20 cellular contexts compared by ENCODE assay signal in the genomic region with DNA sequence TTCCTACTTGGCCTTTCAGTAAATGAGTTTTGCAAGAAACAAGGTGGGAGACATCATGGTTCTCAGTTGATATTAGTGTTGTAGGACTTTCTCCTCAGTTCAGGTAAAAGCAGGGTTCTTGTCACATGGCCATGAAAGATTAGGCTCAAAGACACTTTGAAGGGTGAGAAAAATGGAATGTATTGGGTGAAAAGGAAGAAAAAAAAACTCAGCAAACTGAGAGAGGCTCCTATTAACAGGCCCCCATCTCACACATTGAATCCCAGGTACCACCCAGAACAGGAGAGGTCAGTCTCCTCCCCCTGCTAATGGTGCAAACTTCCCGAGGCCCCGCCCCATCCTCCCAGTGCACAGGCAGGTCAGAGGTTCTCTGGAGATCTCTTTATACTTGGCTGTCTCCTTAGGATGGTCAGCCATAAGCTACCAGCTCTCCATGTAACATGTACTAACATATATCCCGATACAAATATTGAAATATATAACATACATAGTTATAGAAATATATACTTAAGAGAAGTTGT.
DNase-seq lines count a peak whose midpoint lies in the region; ATAC-seq, FAIRE-seq and TF ChIP-seq lines count a peak whose summit lies in the region.
"Had no signal": no experiment of that assay in that cellular context is flagged by ENCODE, and none has a peak within 500 bp of the region (broad histone marks: within the 10 kb centered on the region; RNA-seq: fewer than 3 reads in every experiment).

No MANE protein-coding gene starts in this region.

- intact Hi-C loops in HCT116 (cut with micrococcal nuclease), result no loop called here

- H4K20me1 ChIP-seq in HCT116 (ENCODE audit: insufficient read depth) (no peaks in the 10 kb centered on the region), keratinocyte (ENCODE audit: control insufficient read depth, extremely low read depth, insufficient read depth, low read length) (no peaks in the 10 kb centered on the region)
- H4K20me1 ChIP-seq: BLaER1 treated with 17β-estradiol and CSF1 and Interleukin-3, amounts not matched to agents 10 nM and 100 nM had no signal

- POLR2A ChIA-PET in HCT116 (lab: Charles Lee), result interaction anchor here (1.0 to 1.9 kb wide), 3 partner anchors 10 to 1364 kb away, joined by 3 to 8 read pairs (median 3); partner anchors contain the start of gene EIF4G2

- peaks cover 26% of the 10 kb centered on the region for H3K79me2 ChIP-seq in ACC112 (ENCODE audit: control insufficient read depth, insufficient read depth, low read length, unreplicated experiment)
- no peaks in the 10 kb centered on the region for H3K79me2 ChIP-seq in HCT116 (ENCODE audit: insufficient read depth, low read length)
- peaks cover 63% of the 10 kb centered on the region for H3K79me2 ChIP-seq in keratinocyte (ENCODE audit: control insufficient read depth, insufficient read depth, low read length)

- H3K9me3 ChIP-seq in HCT116 (ENCODE audit: control insufficient read depth in 1 of 2, insufficient read depth in 1 of 2, low read depth in 1 of 2, low read length in 2 of 2) (no peaks in the 10 kb centered on the region), keratinocyte (ENCODE audit: control insufficient read depth, low read depth, low read length) (no peaks in the 10 kb centered on the region)
- H3K9me3 ChIP-seq: esophagus squamous epithelium, neutrophil, suprapubic skin had no signal

- H3K9me3 Mint-ChIP-seq in activated T-helper 17 cell treated with anti-CD3 and anti-CD28 coated beads, Interleukin-2, amount 50 U/mL, for 72 hours, result no peaks in the 10 kb centered on the region

- peaks cover 74% of the 10 kb centered on the region for H3K4me1 ChIP-seq in ACC112 (ENCODE audit: control insufficient read depth, insufficient read depth, low read length, unreplicated experiment)
- peaks cover 55 to 99% of the 10 kb centered on the region in 2 experiments for H3K4me1 ChIP-seq in HCT116 (ENCODE audit: control insufficient read depth in 1 of 2, insufficient read depth in 2 of 2, low read length in 2 of 2)
- H3K4me1 ChIP-seq in keratinocyte (ENCODE audit: control insufficient read depth, extremely low read depth, insufficient read depth, low read length), result peaks cover 68% of the 10 kb centered on the region

- peaks cover 11% of the 10 kb centered on the region for H3K36me3 ChIP-seq in ACC112 (ENCODE audit: insufficient read depth, low read length)
- no peaks in the 10 kb centered on the region for H3K36me3 ChIP-seq in HCT116 (ENCODE audit: control insufficient read depth in 1 of 2, insufficient read depth in 2 of 2, low read length in 2 of 2)
- H3K36me3 ChIP-seq in keratinocyte (ENCODE audit: control insufficient read depth in 2 of 2, extremely low read depth in 1 of 2, insufficient read depth in 2 of 2, low read length in 2 of 2), result peaks cover 11 to 45% of the 10 kb centered on the region in 2 experiments
- H3K36me3 ChIP-seq: BLaER1 treated with 17β-estradiol and CSF1 and Interleukin-3, amounts not matched to agents 10 nM and 100 nM; esophagus squamous epithelium; neutrophil; right atrium auricular region; SJCRH30; suprapubic skin had no signal

- no peak for FAIRE-seq in keratinocyte (lab: Jason Lieb, UNC)
- FAIRE-seq: HTR-8/SVneo, islet of Langerhans had no signal

- BruUV-seq in HCT116 (replicated peaks; lab: Mats Ljungman, UMichigan), result no TSS peak

- H3K36me3 Mint-ChIP-seq in activated T-helper 17 cell treated with anti-CD3 and anti-CD28 coated beads, Interleukin-2, amount 50 U/mL, for 72 hours (ENCODE audit: low read depth), result peaks cover 9% of the 10 kb centered on the region

- H3K27ac ChIP-seq in ACC112 (ENCODE audit: low read depth, low read length) (peak overlapping the region; percentile 3), HCT116 (ENCODE audit: low read depth, low read length) (no peak overlapping the region), keratinocyte (ENCODE audit: control insufficient read depth, insufficient read depth, low read length) (peak overlapping the region; percentile 49)
- H3K27ac ChIP-seq: neutrophil, SJCRH30, suprapubic skin had no signal

- H3K27ac Mint-ChIP-seq in activated T-helper 17 cell treated with anti-CD3 and anti-CD28 coated beads, Interleukin-2, amount 50 U/mL, for 72 hours, result peak overlapping the region; percentile 100

- no peak for TF ChIP-seq CTCF in HCT116 (IDR thresholded peaks at IDR 0.05 in 2 of 3, conservative IDR thresholded peaks at IDR 0.05 in 1 of 3; ENCODE audit: borderline replicate concordance in 1 of 3, insufficient read depth in 1 of 3, low read depth in 2 of 3, low read length in 2 of 3)
- no peak for TF ChIP-seq CTCF in keratinocyte (optimal IDR thresholded peaks at IDR 0.05 in 1 of 3, IDR thresholded peaks at IDR 0.05 in 1 of 3, conservative IDR thresholded peaks at IDR 0.05 in 1 of 3; ENCODE audit: extremely low read depth in 1 of 3, insufficient read depth in 2 of 3, low read length in 3 of 3)

- H3K4me3 ChIP-seq in ACC112 (ENCODE audit: low read depth, low read length) (no peak overlapping the region), HCT116 (replicated peaks in 1 of 2; ENCODE audit: low read depth in 1 of 2, low read length in 2 of 2) (no peak overlapping the region), keratinocyte (ENCODE audit: control insufficient read depth in 2 of 3, extremely low read depth in 1 of 3, insufficient read depth in 2 of 3, low read depth in 1 of 3, low read length in 3 of 3) (no peak overlapping the region)
- H3K4me3 ChIP-seq: BLaER1 treated with 17β-estradiol and CSF1 and Interleukin-3, amounts not matched to agents 10 nM and 100 nM; esophagus squamous epithelium; GM23248; heart right ventricle; right atrium auricular region; SJCRH30; suprapubic skin had no signal

- no peak for DNase-seq in HCT116 (ENCODE audit: low read depth, low spot score)
- DNase-seq in keratinocyte (ENCODE audit: low read depth, low spot score), result no peak
- no peak for DNase-seq in superior temporal gyrus (ENCODE audit: extremely low spot score)
- DNase-seq: activated naive CD4-positive, alpha-beta T cell; esophagus squamous epithelium; GM23248; heart right ventricle; NCI-H187; NCI-H446 treated with DMSO at 0.1 percent for 48 hours; SJCRH30 had no signal

- dilution Hi-C loops in keratinocyte (cut with MboI; ENCODE audit: extremely low pct_ligation_motif_present, low sequenced_read_pairs), result no loop called here

- RAD21 ChIA-PET in HCT116 (lab: Charles Lee; ENCODE audit: low non-redundant PET in 1 of 2, low total read pairs in 2 of 2, uncharacterized antibody in 2 of 2, unreplicated experiment in 2 of 2), result no interaction called here

- H3K9ac ChIP-seq in HCT116 (ENCODE audit: low read length) (0 out of 2 replicates have a peak overlapping the region, but pooled peaks have one; percentile 2), keratinocyte (ENCODE audit: control insufficient read depth, extremely low read depth, insufficient read depth, low read length) (no peak overlapping the region)
- H3K9ac ChIP-seq: BLaER1 treated with 17β-estradiol and CSF1 and Interleukin-3, amounts not matched to agents 10 nM and 100 nM had no signal

- ATAC-seq in HCT116 (peak; percentile 55), HG03457 (IDR thresholded peaks at IDR 0.05; ENCODE audit: unreplicated experiment) (no peak), HG03159 (IDR thresholded peaks at IDR 0.05; ENCODE audit: unreplicated experiment) (no peak)
- no peak for ATAC-seq in activated T-helper 17 cell treated with anti-CD3 and anti-CD28 coated beads, Interleukin-2, amount 50 U/mL, for 72 hours (replicated peaks)
- ATAC-seq: heart right ventricle had no signal

- H3K4me1 Mint-ChIP-seq in activated T-helper 17 cell treated with anti-CD3 and anti-CD28 coated beads, Interleukin-2, amount 50 U/mL, for 72 hours, result peaks cover 38% of the 10 kb centered on the region

- H3K27me3 ChIP-seq in ACC112 (ENCODE audit: insufficient read depth, low read length) (no peaks in the 10 kb centered on the region), HCT116 (ENCODE audit: insufficient read depth, low read length) (no peaks in the 10 kb centered on the region), keratinocyte (ENCODE audit: control insufficient read depth, extremely low read depth, insufficient read depth, low read length) (no peaks in the 10 kb centered on the region)
- H3K27me3 ChIP-seq: BLaER1 treated with 17β-estradiol and CSF1 and Interleukin-3, amounts not matched to agents 10 nM and 100 nM; esophagus squamous epithelium; heart right ventricle; neutrophil; right atrium auricular region; SJCRH30; suprapubic skin had no signal

- H3K27me3 Mint-ChIP-seq in activated T-helper 17 cell treated with anti-CD3 and anti-CD28 coated beads, Interleukin-2, amount 50 U/mL, for 72 hours, result no peaks in the 10 kb centered on the region

- H2AFZ ChIP-seq in ACC112 (ENCODE audit: low read length, unreplicated experiment), result no peak overlapping the region
- H2AFZ ChIP-seq in HCT116 (ENCODE audit: low read depth, low read length, poor library complexity, severe bottlenecking), result no peak overlapping the region
- H2AFZ ChIP-seq in keratinocyte (ENCODE audit: control insufficient read depth, low read length), result no peak overlapping the region
- H2AFZ ChIP-seq: GM23248 had no signal

- TF ChIP-seq RAD21 in HCT116 (IDR thresholded peaks at IDR 0.05; ENCODE audit: low read depth), result no peak

- H3K9me2 ChIP-seq in HCT116 (ENCODE audit: insufficient read depth), result no peaks in the 10 kb centered on the region

- H3K9me1 ChIP-seq in keratinocyte (ENCODE audit: control insufficient read depth, extremely low read depth, insufficient read depth, low read length), result no peaks in the 10 kb centered on the region

- no peak overlapping the region for H3K4me3 Mint-ChIP-seq in activated T-helper 17 cell treated with anti-CD3 and anti-CD28 coated beads, Interleukin-2, amount 50 U/mL, for 72 hours

- CTCF ChIA-PET in HCT116 (lab: Charles Lee), result interaction anchor here (1.4 kb wide), 1 partner anchor 109 kb away, joined by 3 read pairs; no protein-coding TSS in a partner anchor

- TF ChIP-seq POLR2A in HCT116 (IDR thresholded peaks at IDR 0.05; ENCODE audit: borderline replicate concordance, extremely low read depth, insufficient read depth, insufficient read length), result no peak

- H3K4me2 ChIP-seq in HCT116 (ENCODE audit: low read length) (peak overlapping the region; percentile 41), keratinocyte (ENCODE audit: control insufficient read depth, extremely low read depth, insufficient read depth, low read depth, low read length) (no peak overlapping the region)

TF ChIP-seq in HCT116, 20 proteins besides CTCF, POLR2A, EP300 and RAD21:
- TF ChIP-seq SP1 (IDR thresholded peaks at IDR 0.05; ENCODE audit: low read depth), result no peak
- TF ChIP-seq POLR2AphosphoS5 (IDR thresholded peaks at IDR 0.05; ENCODE audit: low read depth, low read length), result peak; percentile 26; the same call in 1 of the 2 replicates
